ENCODE assay signal across 17 cellular contexts in genomic region chr10:104348601-104349000, GRCh38. TPM values are rescaled to one million over a fixed set of nuclear protein-coding genes. Genes with fewer than 3 reads are reported as not detected.
DNase-seq lines count a peak whose midpoint lies in the region; ATAC-seq, FAIRE-seq and TF ChIP-seq lines count a peak whose summit lies in the region.
"Had no signal": no experiment of that assay in that cellular context is flagged by ENCODE, and none has a peak within 500 bp of the region (broad histone marks: within the 10 kb centered on the region; RNA-seq: fewer than 3 reads in every experiment).

No MANE protein-coding gene starts in this region.

- no peak overlapping the region for H4K8ac ChIP-seq in IMR-90 (ENCODE audit: low read depth in 2 of 2, low read length in 2 of 2)

- CTCF ChIA-PET in A549 (lab: Yijun Ruan, JAX) (interaction anchor here (3.2 to 13.2 kb wide), 6 partner anchors 12 to 71 kb away, joined by 36 to 339 read pairs (median 104); partner anchors contain the start of gene ITPRIP), IMR-90 (lab: Yijun Ruan, JAX) (interaction anchor here (0.7 kb wide), 1 partner anchor 73 kb away, joined by 3 read pairs; no protein-coding TSS in a partner anchor), K562 (lab: Yijun Ruan, JAX; ENCODE audit: low intra/inter-chr PET ratio) (interaction anchor here (7.1 kb wide), 1 partner anchor 57 kb away, joined by 63 read pairs; no protein-coding TSS in a partner anchor)

- POLR2A ChIA-PET in A549 (lab: Yijun Ruan, JAX) = no interaction called here
- POLR2A ChIA-PET in IMR-90 (lab: Charles Lee; ENCODE audit: unreplicated experiment) = no interaction called here
- POLR2A ChIA-PET in K562 (lab: Yijun Ruan, JAX) = no interaction called here

- no peak overlapping the region for H3K56ac ChIP-seq in IMR-90 (ENCODE audit: extremely low read depth, insufficient read depth, low read length)

- H3K14ac ChIP-seq in IMR-90 (replicated peaks; ENCODE audit: low read depth, low read length) = no peak overlapping the region

- H3K4ac ChIP-seq in IMR-90 (ENCODE audit: low read depth, low read length) = no peak overlapping the region

- WGBS in A549 (ENCODE audit: missing lambda C conversion rate) = 78% methylated on average over 2 of the region's 2 CpGs
- WGBS in IMR-90 (ENCODE audit: extremely low coverage in 2 of 2, insufficient read length in 1 of 2), 2 experiments = 80% methylated on average over 1 of the region's 2 CpGs; no CpG with 5 or more reads in 1 of the 2 experiments
- WGBS in K562 (ENCODE audit: insufficient coverage, low coverage, missing lambda C conversion rate) = 67% methylated on average over 2 of the region's 2 CpGs

- H3K27ac ChIP-seq in A549 (peak overlapping the region in 1 of 2 experiments; percentile 74; a peak in 3 of 6 replicates), IMR-90 (ENCODE audit: insufficient read depth, low read length) (no peak overlapping the region), K562 (ENCODE audit: extremely low read depth, low read depth, low read length) (no peak overlapping the region; the same call in 2 of the 3 replicates), lower lobe of right lung (peak overlapping the region; percentile 74)
- H3K27ac ChIP-seq: BLaER1, SJCRH30 had no signal

- no peak overlapping the region for H2BK5ac ChIP-seq in IMR-90 (ENCODE audit: low read depth, low read length, poor library complexity, severe bottlenecking)

- no peak overlapping the region for H4K91ac ChIP-seq in IMR-90 (ENCODE audit: insufficient read depth, low read depth, low read length)

- H4K5ac ChIP-seq in IMR-90 (ENCODE audit: low read depth, low read length) = no peak overlapping the region

- no peak overlapping the region for H2BK20ac ChIP-seq in IMR-90 (ENCODE audit: low read depth, low read length)

- no peak for TF ChIP-seq POLR2A in A549 (IDR thresholded peaks at IDR 0.05; ENCODE audit: low read length)
- no peak for TF ChIP-seq POLR2A in IMR-90 (IDR thresholded peaks at IDR 0.05; ENCODE audit: low read depth, low read length)
- TF ChIP-seq POLR2A in K562 (conservative IDR thresholded peaks at IDR 0.05) = no peak

- peaks cover 3% of the 10 kb centered on the region for H3K79me2 ChIP-seq in K562 (ENCODE audit: control insufficient read depth, insufficient read depth, low read length)

- ATAC-seq in A549 (no peak), IMR-90 (ENCODE audit: low read depth) (no peak), K562 (no peak), lower lobe of right lung (peak in 1 of 2 donors; percentile 1), GM21717 (IDR thresholded peaks at IDR 0.05; ENCODE audit: unreplicated experiment) (no peak), HG03135 (IDR thresholded peaks at IDR 0.05; ENCODE audit: unreplicated experiment) (no peak)
- ATAC-seq: CD8-positive, alpha-beta T cell had no signal

- peaks cover 16% of the 10 kb centered on the region for H3K4me1 ChIP-seq in A549
- H3K4me1 ChIP-seq in IMR-90 (ENCODE audit: control insufficient read depth, insufficient read depth, low read length) = peaks cover 7% of the 10 kb centered on the region; the same call in 1 of the 2 replicates
- peaks cover 8 to 39% of the 10 kb centered on the region in 2 experiments for H3K4me1 ChIP-seq in K562 (replicated peaks in 1 of 2; ENCODE audit: control insufficient read depth in 2 of 2, insufficient read depth in 2 of 2, low read length in 2 of 2)
- H3K4me1 ChIP-seq in lower lobe of right lung = peaks cover 47% of the 10 kb centered on the region
- H3K4me1 ChIP-seq: SJCRH30 had no signal

- peaks cover 5% of the 10 kb centered on the region; the same call in 1 of the 2 replicates for H3K9me1 ChIP-seq in IMR-90 (ENCODE audit: insufficient read depth, low read length)
- no peaks in the 10 kb centered on the region for H3K9me1 ChIP-seq in K562 (ENCODE audit: control insufficient read depth, insufficient read depth, low read length)

- in situ Hi-C loops in IMR-90 (cut with MboI; ENCODE audit: low sequenced_read_pairs) = loop anchor here (5.0 kb wide), 2 partner anchors 56 to 301 kb away; no protein-coding TSS in a partner anchor
- in situ Hi-C loops in K562 (cut with MboI) = loop anchor here (5.0 to 10.0 kb wide), 2 partner anchors 36 to 54 kb away; no protein-coding TSS in a partner anchor
- in situ Hi-C loops in G401 (cut with HindIII; ENCODE audit: low sequenced_read_pairs) = no loop called here

- no peak overlapping the region for H3K4me3 ChIP-seq in A549
- H3K4me3 ChIP-seq in IMR-90 (ENCODE audit: insufficient read depth, low read depth, low read length) = no peak overlapping the region
- H3K4me3 ChIP-seq in K562 = no peak overlapping the region
- H3K4me3 ChIP-seq in lower lobe of right lung = no peak overlapping the region
- H3K4me3 ChIP-seq: BLaER1, SJCRH30 had no signal

- H3K9me3 ChIP-seq in A549 (no peaks in the 10 kb centered on the region), IMR-90 (ENCODE audit: control insufficient read depth, insufficient read depth, low read length) (no peaks in the 10 kb centered on the region), K562 (replicated peaks; ENCODE audit: control insufficient read depth, insufficient read depth, low read depth, low read length) (no peaks in the 10 kb centered on the region), lower lobe of right lung (no peaks in the 10 kb centered on the region)
- H3K9me3 ChIP-seq: BLaER1, SJCRH30 had no signal

- H2AFZ ChIP-seq in IMR-90 (replicated peaks; ENCODE audit: low read length, poor library complexity) = no peak overlapping the region
- H2AFZ ChIP-seq in K562 (ENCODE audit: low read depth, low read length) = no peak overlapping the region

- no peak overlapping the region for H3K4me2 ChIP-seq in A549
- H3K4me2 ChIP-seq in IMR-90 (ENCODE audit: low read depth, low read length) = no peak overlapping the region
- 0 out of 2 replicates have a peak overlapping the region, but pooled peaks have one; percentile 62 for H3K4me2 ChIP-seq in K562 (ENCODE audit: insufficient read depth, low read length)

- FAIRE-seq in A549 (lab: Jason Lieb, UNC) (peak; percentile 23), K562 (lab: Jason Lieb, UNC) (no peak)

- TF ChIP-seq RAD21 in A549 (conservative IDR thresholded peaks at IDR 0.05 in 1 of 2, IDR thresholded peaks at IDR 0.05 in 1 of 2) = no peak
- TF ChIP-seq RAD21 in IMR-90 (IDR thresholded peaks at IDR 0.05; ENCODE audit: low read length) = no peak
- TF ChIP-seq RAD21 in K562 (CRISPR knock-in tag; conservative IDR thresholded peaks at IDR 0.05 in 1 of 2, IDR thresholded peaks at IDR 0.05 in 1 of 2) = no peak

- no peak overlapping the region for H2BK120ac ChIP-seq in IMR-90 (ENCODE audit: low read depth, low read length)

- H3K9ac ChIP-seq in IMR-90 (ENCODE audit: low read depth, low read length) = no peak overlapping the region
- H3K9ac ChIP-seq in K562 (ENCODE audit: insufficient read depth in 1 of 2, low read depth in 2 of 2, low read length in 2 of 2) = no peak overlapping the region; a peak in 1 of 4 replicates
- H3K9ac ChIP-seq: BLaER1 had no signal

- no peaks in the 10 kb centered on the region for H3K36me3 ChIP-seq in IMR-90 (ENCODE audit: control insufficient read depth, insufficient read depth, low read length)
- no peaks in the 10 kb centered on the region; the same call in 2 of the 3 replicates for H3K36me3 ChIP-seq in K562 (ENCODE audit: control insufficient read depth, insufficient read depth, low read length)
- no peaks in the 10 kb centered on the region for H3K36me3 ChIP-seq in lower lobe of right lung
- H3K36me3 ChIP-seq: BLaER1, SJCRH30 had no signal

- no peak overlapping the region for H2BK15ac ChIP-seq in IMR-90 (ENCODE audit: low read depth, low read length)

- BruUV-seq in IMR-90 (replicated peaks; lab: Mats Ljungman, UMichigan) (no TSS peak), K562 (replicated peaks; lab: Mats Ljungman, UMichigan) (no TSS peak)

- H2AK5ac ChIP-seq in IMR-90 (ENCODE audit: low read depth, low read length) = peak overlapping the region; percentile 21; the same call in 1 of the 2 replicates

- no peak overlapping the region for H3K18ac ChIP-seq in IMR-90 (ENCODE audit: low read depth, low read length)

- no peaks in the 10 kb centered on the region; a peak in 1 of 4 replicates for H3K79me1 ChIP-seq in IMR-90 (ENCODE audit: low read depth in 1 of 2, low read length in 2 of 2)

- H3K27me3 ChIP-seq in IMR-90 (ENCODE audit: control insufficient read depth, insufficient read depth, low read length) (no peaks in the 10 kb centered on the region), K562 (ENCODE audit: control insufficient read depth in 2 of 2, insufficient read depth in 2 of 2, low read length in 2 of 2) (no peaks in the 10 kb centered on the region), lower lobe of right lung (ENCODE audit: low read depth) (no peaks in the 10 kb centered on the region)
- H3K27me3 ChIP-seq: BLaER1 had no signal

- no peaks in the 10 kb centered on the region for H4K20me1 ChIP-seq in IMR-90 (ENCODE audit: insufficient read depth, low read length)
- H4K20me1 ChIP-seq in K562 (replicated peaks; ENCODE audit: control insufficient read depth, insufficient read depth, low read length) = no peaks in the 10 kb centered on the region
- H4K20me1 ChIP-seq: BLaER1 had no signal

- DNase-seq in A549 (ENCODE audit: low read depth in 1 of 2, low spot score in 1 of 2) (no peak), IMR-90 (no peak), K562 (ENCODE audit: extremely low read depth in 1 of 4, low spot score in 3 of 4) (no peak), lower lobe of right lung (no peak), G401 (ENCODE audit: low spot score) (no peak), NCI-H524 (lab: John Stamatoyannopoulos, UW) (no peak)
- DNase-seq: CD8-positive, alpha-beta T cell; H9; NCI-H1105 treated with DMSO at 0.1 percent for 48 hours; NCI-H1694; NCI-H510A; NCI-H82; SJCRH30 had no signal

- dilution Hi-C loops in IMR-90 (cut with HindIII; ENCODE audit: low sequenced_read_pairs, unreplicated experiment) = no loop called here

- intact Hi-C loops in IMR-90 (cut with micrococcal nuclease) (no loop called here), K562 (cut with micrococcal nuclease) (no loop called here), lower lobe of right lung (cut with DNase I) (no loop called here)

- no peak overlapping the region for H3K23ac ChIP-seq in IMR-90 (ENCODE audit: low read depth, low read length)

- no peak overlapping the region for H2AK9ac ChIP-seq in IMR-90 (replicated peaks; ENCODE audit: low read depth, low read length, poor library complexity)

- no peak for TF ChIP-seq EP300 in A549 (IDR thresholded peaks at IDR 0.05)
- TF ChIP-seq EP300 in K562 (IDR thresholded peaks at IDR 0.05; ENCODE audit: low read length) = no peak

- no peak for TF ChIP-seq CTCF in A549 (IDR thresholded peaks at IDR 0.05)
- TF ChIP-seq CTCF in IMR-90 (conservative IDR thresholded peaks at IDR 0.05; ENCODE audit: low read depth, low read length) = no peak
- no peak for TF ChIP-seq CTCF in K562 (IDR thresholded peaks at IDR 0.05 in 2 of 3, conservative IDR thresholded peaks at IDR 0.05 in 1 of 3; ENCODE audit: insufficient read depth in 2 of 3, low read depth in 1 of 3, low read length in 3 of 3)
- TF ChIP-seq CTCF in lower lobe of right lung (IDR thresholded peaks at IDR 0.05) = no peak

RNA-seq across cellular contexts. Expression of gene CFAP58, which starts 5.0 kb away (rescaled TPM):
- polyA plus RNA-seq in A549 (2011; rRNA removed) = 0.16 and 0.22 TPM in 2 replicates
- polyA plus RNA-seq in A549 (2012; cell fraction: cytosol; rRNA removed) = 0.03 and 0.12 TPM in 2 replicates
- 0.07 TPM in 1 of 2 replicates, not detected in the other for polyA plus RNA-seq in A549 (2012; cell fraction: nucleus; rRNA removed)
- 0.17 to 0.32 TPM (median 0.25 TPM) in 3 replicates for polyA plus RNA-seq in A549 (2017; fragmentation: RNase III; extraction: RNeasy Plus Mini Kit Qiagen cat#74134 plus additional on column Dnase treatment)
- 0.50 TPM in 1 of 2 replicates, not detected in the other for polyA minus RNA-seq in A549 (2011; rRNA and poly(A)+ RNA removed)
- 0.36 and 0.83 TPM in 2 replicates for total RNA-seq in IMR-90 (2012; rRNA removed)
- polyA plus RNA-seq in IMR-90 (2012; rRNA removed) = 0.57 and 0.72 TPM in 2 replicates
- 0.03 and 0.09 TPM in 2 replicates for polyA plus RNA-seq in IMR-90 (2012; cell fraction: cytosol; rRNA removed)
- 0.14 and 1.3 TPM in 2 replicates for polyA plus RNA-seq in IMR-90 (2012; cell fraction: nucleus; rRNA removed; ENCODE audit: low replicate concordance)
- 0.30 and 3.4 TPM in 2 replicates for total RNA-seq in K562 (2011; cell fraction: chromatin; rRNA removed; ENCODE audit: low replicate concordance)
- 0.33 and 0.92 TPM in 2 replicates for total RNA-seq in K562 (2011; cell fraction: nucleolus; rRNA removed)
- total RNA-seq in K562 (2011; cell fraction: nucleoplasm; rRNA removed) = 1.1 and 1.2 TPM in 2 replicates
- 0.45 and 2.0 TPM in 2 replicates for total RNA-seq in K562 (2014; rRNA removed)
- total RNA-seq in K562 (2014; rRNA removed; fragmentation: Illumina TruSeq; extraction: Trizol) = 0.98 and 1.2 TPM in 2 replicates
- 0.54 and 0.68 TPM in 2 replicates for total RNA-seq in K562 (2015; rRNA removed; fragmentation: Illumina TruSeq; extraction: Trizol)
- 0.60 and 0.69 TPM in 2 replicates for total RNA-seq in K562 (2021)
- 0.62 and 1.2 TPM in 2 replicates for polyA plus RNA-seq in K562 (2011; rRNA removed)
- polyA plus RNA-seq in K562 (2011; cell fraction: cytosol; rRNA removed) = 0.06 and 0.22 TPM in 2 replicates
- 1.4 and 1.5 TPM in 2 replicates for polyA plus RNA-seq in K562 (2011; cell fraction: nucleus; rRNA removed)
- 0.51 and 1.7 TPM in 2 replicates for polyA plus RNA-seq in K562 (2012)
- polyA plus RNA-seq in K562 (2014; fragmentation: Illumina TruSeq; extraction: Trizol) = 0.71 and 0.72 TPM in 2 replicates
- under 1 TPM; 0.08 to 0.52 TPM for polyA plus RNA-seq in K562 (2014; fragmentation: Nextera tagmentation; extraction: Ambion mirVana)
- polyA plus RNA-seq in K562 (2014; rRNA removed) = 0.42 and 1.0 TPM in 2 replicates
- 0.88 and 1.3 TPM in 2 replicates for polyA minus RNA-seq in K562 (2011; rRNA and poly(A)+ RNA removed)
- polyA minus RNA-seq in K562 (2011; cell fraction: cytosol; rRNA and poly(A)+ RNA removed) = 0.48 and 0.91 TPM in 2 replicates
- polyA minus RNA-seq in K562 (2011; cell fraction: nucleus; rRNA and poly(A)+ RNA removed) = 0.40 and 1.3 TPM in 2 replicates
- 1.1 TPM for total RNA-seq in lower lobe of right lung
- 0.37 and 2.0 TPM in 2 replicates for total RNA-seq in G401 (2014; rRNA removed; shearing (Covaris generic))
- total RNA-seq: CD8-positive, alpha-beta T cell; SJCRH30 had no signal
- polyA plus RNA-seq: IgD-negative memory B cell had no signal

RNA-seq across cellular contexts. Expression of gene ITPRIP, which starts 10.3 kb away (rescaled TPM):
- polyA plus RNA-seq in A549 (2011; rRNA removed) (14.8 and 17.4 TPM in 2 replicates), A549 (2017; fragmentation: RNase III; extraction: RNeasy Plus Mini Kit Qiagen cat#74134 plus additional on column Dnase treatment) (18.3 to 21.0 TPM (median 19.8 TPM) in 3 replicates), IMR-90 (2012; rRNA removed) (31.9 and 38.1 TPM in 2 replicates), K562 (2011; rRNA removed) (10.9 and 13.3 TPM in 2 replicates), K562 (2014; fragmentation: Illumina TruSeq; extraction: Trizol) (17.8 and 18.5 TPM in 2 replicates), K562 (2014; fragmentation: Nextera tagmentation; extraction: Ambion mirVana) (1 to 10 TPM; 4.4 to 4.9 TPM), K562 (2014; rRNA removed) (12.9 and 15.3 TPM in 2 replicates)
- polyA plus RNA-seq in A549 (2012; cell fraction: cytosol; rRNA removed) = 8.0 and 12.1 TPM in 2 replicates
- polyA plus RNA-seq in A549 (2012; cell fraction: nucleus; rRNA removed) = 17.9 and 19.4 TPM in 2 replicates
- polyA minus RNA-seq in A549 (2011; rRNA and poly(A)+ RNA removed) = 20.6 and 23.2 TPM in 2 replicates
- total RNA-seq in IMR-90 (2012; rRNA removed) (7.2 and 7.5 TPM in 2 replicates), K562 (2014; rRNA removed) (11.1 and 14.2 TPM in 2 replicates), K562 (2014; rRNA removed; fragmentation: Illumina TruSeq; extraction: Trizol) (5.1 and 5.5 TPM in 2 replicates), K562 (2015; rRNA removed; fragmentation: Illumina TruSeq; extraction: Trizol) (5.2 and 5.4 TPM in 2 replicates), K562 (2021) (27.0 and 28.5 TPM in 2 replicates), lower lobe of right lung (37.0 TPM)
- 24.7 and 46.9 TPM in 2 replicates for polyA plus RNA-seq in IMR-90 (2012; cell fraction: cytosol; rRNA removed)
- 64.8 and 65.2 TPM in 2 replicates for polyA plus RNA-seq in IMR-90 (2012; cell fraction: nucleus; rRNA removed; ENCODE audit: low replicate concordance)
- total RNA-seq in K562 (2011; cell fraction: chromatin; rRNA removed; ENCODE audit: low replicate concordance) = 30.8 and 81.8 TPM in 2 replicates
- 74.2 and 84.7 TPM in 2 replicates for total RNA-seq in K562 (2011; cell fraction: nucleolus; rRNA removed)
- total RNA-seq in K562 (2011; cell fraction: nucleoplasm; rRNA removed) = 65.3 and 65.6 TPM in 2 replicates
- polyA plus RNA-seq in K562 (2011; cell fraction: cytosol; rRNA removed) = 14.2 and 21.9 TPM in 2 replicates
- 11.7 and 18.8 TPM in 2 replicates for polyA plus RNA-seq in K562 (2011; cell fraction: nucleus; rRNA removed)
- 14.6 and 21.0 TPM in 2 replicates for polyA plus RNA-seq in K562 (2012)
- polyA minus RNA-seq in K562 (2011; rRNA and poly(A)+ RNA removed) = 16.3 and 19.5 TPM in 2 replicates
- 18.0 and 19.1 TPM in 2 replicates for polyA minus RNA-seq in K562 (2011; cell fraction: cytosol; rRNA and poly(A)+ RNA removed)
- 20.5 and 25.3 TPM in 2 replicates for polyA minus RNA-seq in K562 (2011; cell fraction: nucleus; rRNA and poly(A)+ RNA removed)
- 4.8 and 6.4 TPM in 2 replicates for total RNA-seq in G401 (2014; rRNA removed; shearing (Covaris generic))
